ENCODE assay signal across 22 cellular contexts in genomic region chr22:29755889-29756288, GRCh38. TPM values are rescaled to one million over a fixed set of nuclear protein-coding genes. Genes with fewer than 3 reads are reported as not detected.
DNase-seq lines count a peak whose midpoint lies in the region; ATAC-seq and TF ChIP-seq lines count a peak whose summit lies in the region.
"Had no signal": no experiment of that assay in that cellular context is flagged by ENCODE, and none has a peak within 500 bp of the region (broad histone marks: within the 10 kb centered on the region; RNA-seq: fewer than 3 reads in every experiment).

No MANE protein-coding gene starts in this region.

- in situ Hi-C loops in G401 (cut with HindIII; ENCODE audit: low sequenced_read_pairs): no loop called here

- H3K9ac ChIP-seq in BLaER1 treated with 17β-estradiol and CSF1 and Interleukin-3, amounts not matched to agents 10 nM and 100 nM: peak overlapping the region in 7 of 11 experiments; percentile 36 to 73 (median 63); a peak in 11 of 22 replicates
- H3K9ac ChIP-seq in trophoblast cell (ENCODE audit: low read length): no peak overlapping the region

- TF ChIP-seq CTCF in WTC11 (IDR thresholded peaks at IDR 0.05): no peak

- WGBS in trophoblast cell (ENCODE audit: extremely low coverage, insufficient coverage, insufficient read length): no CpG with 5 or more reads among the region's 9 CpGs

- no peak overlapping the region for H3K23ac ChIP-seq in trophoblast cell (ENCODE audit: low read length)

- H3K36me3 Mint-ChIP-seq in WTC11: no peaks in the 10 kb centered on the region

- peak; percentile 72 for DNase-seq in G401 (ENCODE audit: low spot score)
- peak; percentile 62 for DNase-seq in cerebellar cortex (ENCODE audit: low spot score)
- DNase-seq in trophoblast cell: no peak
- no peak for DNase-seq in T-helper 9 cell
- DNase-seq in WTC11 (ENCODE audit: low spot score): no peak
- DNase-seq: BE2C; CD4-positive, CD25-positive, alpha-beta regulatory T cell; DMS79; Karpas-422; MV-4-11; NCI-H1105 treated with DMSO at 0.1 percent for 48 hours; NCI-H187 treated with DMSO at 0.1 percent for 48 hours; NCI-H2107; NCI-H2227 treated with DMSO at 0.1 percent for 48 hours; NCI-H510A treated with DMSO at 0.1 percent for 48 hours; NCI-H774; SHP77 treated with DMSO at 0.1 percent for 48 hours had no signal

- H3K9me3 Mint-ChIP-seq in WTC11: no peaks in the 10 kb centered on the region
- H3K9me3 Mint-ChIP-seq: CD4-positive, CD25-positive, alpha-beta regulatory T cell had no signal

- H3K36me3 ChIP-seq in BLaER1 treated with 17β-estradiol and CSF1 and Interleukin-3, amounts not matched to agents 10 nM and 100 nM: peaks cover 0 to 15% (median 0%) of the 10 kb centered on the region in 11 experiments; a peak in 6 of 22 replicates
- H3K36me3 ChIP-seq in trophoblast cell (ENCODE audit: control insufficient read depth in 1 of 2, insufficient read depth in 2 of 2, low read length in 2 of 2): no peaks in the 10 kb centered on the region
- H3K36me3 ChIP-seq: BE2C had no signal

- H3K9me3 ChIP-seq in BLaER1 treated with 17β-estradiol and CSF1 and Interleukin-3, amounts not matched to agents 10 nM and 100 nM (replicated peaks in 1 of 11): no peaks in the 10 kb centered on the region
- peaks cover 2% of the 10 kb centered on the region for H3K9me3 ChIP-seq in trophoblast cell (ENCODE audit: insufficient read depth, low read depth, low read length)
- H3K9me3 ChIP-seq: BE2C had no signal

- H3K4me3 Mint-ChIP-seq in WTC11: no peak overlapping the region
- H3K4me3 Mint-ChIP-seq: CD4-positive, CD25-positive, alpha-beta regulatory T cell had no signal

- H3K4me1 ChIP-seq in BLaER1 treated with 17β-estradiol and CSF1 and Interleukin-3, amounts not matched to agents 10 nM and 100 nM: peaks cover 46 to 99% (median 95%) of the 10 kb centered on the region in 10 experiments
- peaks cover 4 to 5% of the 10 kb centered on the region in 2 experiments for H3K4me1 ChIP-seq in trophoblast cell (ENCODE audit: control insufficient read depth in 1 of 2, insufficient read depth in 2 of 2, low read length in 2 of 2)
- H3K4me1 ChIP-seq: BE2C had no signal

- no peak overlapping the region for H3K18ac ChIP-seq in trophoblast cell (ENCODE audit: low read length)

- no peak overlapping the region for H3K4ac ChIP-seq in trophoblast cell (ENCODE audit: low read depth, low read length)

- no peak overlapping the region for H4K12ac ChIP-seq in trophoblast cell (ENCODE audit: low read depth, low read length)

- no peak overlapping the region for H3K27ac Mint-ChIP-seq in WTC11
- H3K27ac Mint-ChIP-seq: CD4-positive, CD25-positive, alpha-beta regulatory T cell had no signal

- CTCF ChIA-PET in WTC11 (lab: Charles Lee): interaction anchor here (1.2 kb wide), 1 partner anchor 39 kb away, joined by 3 read pairs; no protein-coding TSS in a partner anchor

- H4K8ac ChIP-seq in trophoblast cell (ENCODE audit: low read depth, low read length): no peak overlapping the region

- ATAC-seq in WTC11 (no peak), GM21515 (IDR thresholded peaks at IDR 0.05; ENCODE audit: unreplicated experiment) (no peak)

- H2BK5ac ChIP-seq in trophoblast cell (ENCODE audit: low read depth, low read length, poor library complexity): no peak overlapping the region

- H2AK5ac ChIP-seq in trophoblast cell (ENCODE audit: low read length): no peak overlapping the region

- no peaks in the 10 kb centered on the region for H3K79me1 ChIP-seq in trophoblast cell (ENCODE audit: low read length)

- H3K4me2 ChIP-seq in BLaER1 treated with 17β-estradiol and CSF1 and Interleukin-3, amounts not matched to agents 10 nM and 100 nM: peak overlapping the region in 10 of 11 experiments; percentile 6 to 88 (median 81); a peak in 17 of 22 replicates
- H3K4me2 ChIP-seq in trophoblast cell (ENCODE audit: low read length): no peak overlapping the region

- H2BK120ac ChIP-seq in trophoblast cell (ENCODE audit: insufficient read depth, low read length, poor library complexity): no peak overlapping the region

- POLR2A ChIA-PET in WTC11 (lab: Charles Lee): interaction anchor here (0.6 kb wide), 1 partner anchor 607 kb away, joined by 5 read pairs; no protein-coding TSS in a partner anchor

- H4K20me1 ChIP-seq in BLaER1 treated with 17β-estradiol and CSF1 and Interleukin-3, amounts not matched to agents 10 nM and 100 nM: peaks cover 0 to 37% (median 0%) of the 10 kb centered on the region in 11 experiments; a peak in 2 of 22 replicates

- H3K4me3 ChIP-seq in BLaER1 treated with 17β-estradiol and CSF1 and Interleukin-3, amounts not matched to agents 10 nM and 100 nM: no peak overlapping the region
- H3K4me3 ChIP-seq in trophoblast cell (ENCODE audit: low read depth, low read length): peak overlapping the region; percentile 47
- H3K4me3 ChIP-seq: SK-N-MC had no signal

- H2BK12ac ChIP-seq in trophoblast cell (ENCODE audit: low read length): no peak overlapping the region

- H3K79me2 ChIP-seq in trophoblast cell (ENCODE audit: control insufficient read depth, insufficient read depth, low read length, poor library complexity): no peaks in the 10 kb centered on the region

- no peak overlapping the region for H3K14ac ChIP-seq in trophoblast cell (ENCODE audit: low read length)

- no peak overlapping the region for H4K91ac ChIP-seq in trophoblast cell (ENCODE audit: low read depth, low read length)

- no peak overlapping the region for H2AFZ ChIP-seq in trophoblast cell (ENCODE audit: insufficient read depth, low read length, poor library complexity)

- H3K27me3 Mint-ChIP-seq in WTC11 (ENCODE audit: low read depth): no peaks in the 10 kb centered on the region
- H3K27me3 Mint-ChIP-seq: CD4-positive, CD25-positive, alpha-beta regulatory T cell had no signal

- H3K27ac ChIP-seq in BLaER1 treated with 17β-estradiol and CSF1 and Interleukin-3, amounts not matched to agents 10 nM and 100 nM: peak overlapping the region in 8 of 11 experiments; percentile 55 to 86 (median 82); a peak in 16 of 22 replicates
- no peak overlapping the region for H3K27ac ChIP-seq in trophoblast cell (ENCODE audit: low read depth, low read length)
- H3K27ac ChIP-seq: SK-N-MC had no signal

- no peaks in the 10 kb centered on the region for H3K27me3 ChIP-seq in BLaER1 treated with 17β-estradiol and CSF1 and Interleukin-3, amounts not matched to agents 10 nM and 100 nM
- H3K27me3 ChIP-seq in trophoblast cell (ENCODE audit: insufficient read depth, low read length): no peaks in the 10 kb centered on the region
- H3K27me3 ChIP-seq: BE2C had no signal

- no peaks in the 10 kb centered on the region for H3K4me1 Mint-ChIP-seq in WTC11

TF ChIP-seq in WTC11, 78 proteins besides CTCF, POLR2A, EP300 and RAD21 (continues in another document):
- no peak for TF ChIP-seq E2F5 (CRISPR knock-in tag; IDR thresholded peaks at IDR 0.05)
- no peak for TF ChIP-seq JUN (CRISPR knock-in tag; IDR thresholded peaks at IDR 0.05)
- no peak for TF ChIP-seq ZNF263 (CRISPR knock-in tag; IDR thresholded peaks at IDR 0.05; ENCODE audit: low read depth)
- TF ChIP-seq ZNF425 (CRISPR knock-in tag; conservative IDR thresholded peaks at IDR 0.05): no peak

RNA-seq across cellular contexts. Expression of gene ZMAT5, which starts 10.9 kb away (rescaled TPM):
- total RNA-seq in G401 (2014; rRNA removed; shearing (Covaris generic)): 28.7 and 30.0 TPM in 2 replicates
- polyA plus RNA-seq in trophoblast cell (2013): 12.7 and 14.0 TPM in 2 replicates
- 13.4 to 17.3 TPM (median 17.2 TPM) in 3 replicates for total RNA-seq in WTC11 (2021)

RNA-seq across cellular contexts. Expression of gene UQCR10, which starts 11.3 kb away (rescaled TPM):
- 114 and 138 TPM in 2 replicates for total RNA-seq in G401 (2014; rRNA removed; shearing (Covaris generic))
- 143 and 144 TPM in 2 replicates for polyA plus RNA-seq in trophoblast cell (2013)
- total RNA-seq in WTC11 (2021): 119 to 140 TPM (median 131 TPM) in 3 replicates

RNA-seq across cellular contexts. Expression of gene CABP7, which starts 36.1 kb away (rescaled TPM):
- 1.5 and 2.8 TPM in 2 replicates for total RNA-seq in G401 (2014; rRNA removed; shearing (Covaris generic))
- polyA plus RNA-seq in trophoblast cell (2013): not detected in 2 replicates
- total RNA-seq in WTC11 (2021): 0.11 to 0.17 TPM in 2 of 3 replicates, not detected in the other
- total RNA-seq: A673, RPMI7951 had no signal

Comparison
In these comparisons a context has a peak if more than half of its experiments do, and no peak if none do; other contexts are left out.
1. DNase-seq: peak in G401 (single experiment) and cerebellar cortex (single experiment); none in trophoblast cell (0 of 2), T-helper 9 cell (single experiment) and WTC11 (single experiment).